Comparison of ENCODE assay signal across 14 cellular contexts in the genomic region with DNA sequence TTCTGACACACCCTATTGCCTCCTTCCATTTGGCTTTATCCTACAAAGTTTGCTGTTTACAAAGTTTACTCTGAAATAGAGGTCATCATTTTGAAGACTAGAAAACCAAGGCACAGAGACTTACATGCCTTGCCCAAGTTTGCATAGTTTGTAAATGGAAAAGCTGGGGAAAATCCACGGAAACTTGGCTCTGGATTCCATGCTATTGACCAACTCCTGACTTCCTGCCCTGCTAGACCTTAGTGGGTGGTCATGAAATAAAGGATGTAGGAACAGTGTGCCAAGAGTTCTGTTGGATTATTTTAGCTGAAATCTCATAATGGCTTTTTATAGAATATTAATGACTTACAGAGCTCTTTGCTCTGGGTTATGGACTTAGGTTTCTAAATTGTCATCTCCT.
"Had no signal": no experiment of that assay in that cellular context is flagged by ENCODE, and none has a peak within 500 bp of the region (broad histone marks: within the 10 kb centered on the region; RNA-seq: fewer than 3 reads in every experiment).

No MANE protein-coding gene starts in this region.

- ATAC-seq: right cardiac atrium; stimulated activated naive CD8-positive, alpha-beta T cell treated with anti-CD3 and anti-CD28 coated beads, Interleukin-15, Interleukin-2, amounts not matched to agents 100 U/mL and 50 U/mL, for 24 hours had no signal

- H3K4me2 ChIP-seq: smooth muscle cell had no signal

- H3K27me3 ChIP-seq: breast epithelium had no signal

- H3K27ac ChIP-seq: breast epithelium, prostate gland had no signal

- H3K36me3 ChIP-seq: breast epithelium, prostate gland had no signal

- H3K4me1 ChIP-seq: breast epithelium, prostate gland had no signal

- H3K9me3 ChIP-seq: breast epithelium, prostate gland had no signal

- DNase-seq: activated CD4-positive, alpha-beta T cell treated with anti-CD3 and anti-CD28 coated beads, Interleukin-2, amount 50 U/mL, for 1 hour; activated CD8-positive, alpha-beta memory T cell treated with anti-CD3 and anti-CD28 coated beads for 24 hours; activated naive CD8-positive, alpha-beta T cell treated with anti-CD3 and anti-CD28 coated beads for 36 hours; anterior cingulate cortex; erythroblast; head of caudate nucleus; nephron progenitor cell; right cardiac atrium; stimulated activated CD4-positive, alpha-beta T cell treated with anti-CD3 and anti-CD28 coated beads, Interleukin-4, amount 100 ng/mL, for 4 hours; stimulated activated CD8-positive, alpha-beta memory T cell treated with anti-CD3 and anti-CD28 coated beads, Interleukin-4, amount 100 ng/mL, for 48 hours; stimulated activated naive CD8-positive, alpha-beta T cell treated with anti-CD3 and anti-CD28 coated beads, Interleukin-15, Interleukin-2, amounts not matched to agents 100 U/mL and 50 U/mL, for 24 hours had no signal

- H3K4me3 ChIP-seq: breast epithelium, prostate gland, smooth muscle cell had no signal
